ENCODE assay signal across 18 cellular contexts in the genomic region with DNA sequence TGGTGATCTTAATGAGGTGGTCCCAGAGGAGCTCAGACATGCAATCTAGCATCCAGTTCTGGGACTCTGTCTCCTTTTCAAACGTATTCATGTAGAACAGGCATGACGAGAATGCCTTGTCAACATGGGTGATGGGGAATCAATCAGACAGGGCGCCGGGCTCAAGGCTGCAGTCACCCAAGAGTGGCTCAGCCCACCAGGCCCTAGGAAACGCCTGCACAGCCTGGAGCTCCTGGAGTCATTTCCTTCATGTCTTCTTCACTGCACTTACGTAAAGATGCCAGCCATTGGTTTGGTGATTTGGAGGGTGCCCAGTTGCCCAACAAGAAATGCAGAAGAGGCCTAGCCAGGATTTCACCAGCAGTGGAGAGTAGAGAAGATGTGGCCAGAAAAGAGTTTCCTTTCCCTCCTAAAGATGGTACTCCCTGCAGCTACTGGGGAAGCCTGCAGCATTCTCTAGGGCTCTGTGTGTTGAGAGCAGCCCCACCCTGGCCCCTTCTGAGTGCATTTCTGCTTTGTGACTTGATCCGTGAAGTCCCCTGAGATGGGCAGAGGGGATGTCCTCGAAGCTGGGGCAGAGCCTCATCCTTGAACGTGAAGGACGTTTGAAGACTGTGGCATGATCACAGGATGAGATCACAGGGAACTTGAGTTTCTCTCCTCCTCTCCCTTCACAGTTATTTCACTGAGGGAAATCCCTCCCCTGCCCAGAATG. TPM values are rescaled to one million over a fixed set of nuclear protein-coding genes. Genes with fewer than 3 reads are reported as not detected.
DNase-seq lines count a peak whose midpoint lies in the region; ATAC-seq, FAIRE-seq and TF ChIP-seq lines count a peak whose summit lies in the region.
"Had no signal": no experiment of that assay in that cellular context is flagged by ENCODE, and none has a peak within 500 bp of the region (broad histone marks: within the 10 kb centered on the region; RNA-seq: fewer than 3 reads in every experiment).

No MANE protein-coding gene starts in this region.

- H3K27ac ChIP-seq in astrocyte (ENCODE audit: low read depth, low read length) = no peak overlapping the region
- peak overlapping the region; percentile 46 for H3K27ac ChIP-seq in layer of hippocampus (ENCODE audit: low read depth, low read length)
- no peak overlapping the region for H3K27ac ChIP-seq in mesendoderm (ENCODE audit: low read depth, low read length)

- H2BK120ac ChIP-seq in mesendoderm (ENCODE audit: low read depth, low read length) = no peak overlapping the region

- no peaks in the 10 kb centered on the region for H4K20me1 ChIP-seq in astrocyte (ENCODE audit: insufficient read depth, low read length)

- H3K79me2 ChIP-seq in astrocyte (ENCODE audit: insufficient read depth, low read length) = no peaks in the 10 kb centered on the region
- H3K79me2 ChIP-seq in mesendoderm (ENCODE audit: control insufficient read depth, insufficient read depth, low read length) = no peaks in the 10 kb centered on the region

- H3K9me3 Mint-ChIP-seq in activated naive CD8-positive, alpha-beta T cell treated with anti-CD3 and anti-CD28 coated beads, Interleukin-2, amount 50 U/mL, for 24 hours = peaks cover 3% of the 10 kb centered on the region
- H3K9me3 Mint-ChIP-seq in activated naive CD8-positive, alpha-beta T cell treated with anti-CD3 and anti-CD28 coated beads for 36 hours = no peaks in the 10 kb centered on the region
- H3K9me3 Mint-ChIP-seq in astrocyte (ENCODE audit: unreplicated experiment) = peaks cover 10% of the 10 kb centered on the region
- peaks cover 3% of the 10 kb centered on the region for H3K9me3 Mint-ChIP-seq in stimulated activated memory B cell treated with anti-CD40 and anti-IgM and Interleukin-4, amounts not matched to agents 10 μg/mL and 1 μg/mL and 100 μg/mL, for 72 hours
- H3K9me3 Mint-ChIP-seq: H9 had no signal

- H2BK5ac ChIP-seq in mesendoderm (ENCODE audit: low read length) = no peak overlapping the region

- no CpG with 5 or more reads among the region's 10 CpGs for WGBS in mesendoderm (ENCODE audit: extremely low coverage, insufficient coverage, low lambda C conversion rate)

- H3K4me3 ChIP-seq in astrocyte (ENCODE audit: insufficient read depth, low read depth, low read length) (no peak overlapping the region), mesendoderm (ENCODE audit: low read length) (no peak overlapping the region)

- H3K36me3 Mint-ChIP-seq in activated naive CD8-positive, alpha-beta T cell treated with anti-CD3 and anti-CD28 coated beads, Interleukin-2, amount 50 U/mL, for 24 hours (ENCODE audit: low read depth) = no peaks in the 10 kb centered on the region
- no peaks in the 10 kb centered on the region for H3K36me3 Mint-ChIP-seq in activated naive CD8-positive, alpha-beta T cell treated with anti-CD3 and anti-CD28 coated beads for 36 hours
- peaks cover 4% of the 10 kb centered on the region for H3K36me3 Mint-ChIP-seq in astrocyte (ENCODE audit: low read depth, unreplicated experiment)
- no peaks in the 10 kb centered on the region for H3K36me3 Mint-ChIP-seq in stimulated activated memory B cell treated with anti-CD40 and anti-IgM and Interleukin-4, amounts not matched to agents 10 μg/mL and 1 μg/mL and 100 μg/mL, for 72 hours
- H3K36me3 Mint-ChIP-seq: CD14-positive monocyte had no signal

- H3K36me3 ChIP-seq in astrocyte (ENCODE audit: insufficient read depth, low read length) = no peaks in the 10 kb centered on the region
- H3K36me3 ChIP-seq in mesendoderm (ENCODE audit: control insufficient read depth, insufficient read depth, low read length) = no peaks in the 10 kb centered on the region

- no peak for FAIRE-seq in astrocyte (lab: Jason Lieb, UNC)
- FAIRE-seq: GM18507 had no signal

- no peak overlapping the region for H4K8ac ChIP-seq in mesendoderm (ENCODE audit: low read depth, low read length)

- no peaks in the 10 kb centered on the region for H3K79me1 ChIP-seq in mesendoderm (ENCODE audit: low read length)

- no peak overlapping the region for H2AK5ac ChIP-seq in mesendoderm (ENCODE audit: low read length)

- no peak overlapping the region for H3K27ac Mint-ChIP-seq in activated naive CD8-positive, alpha-beta T cell treated with anti-CD3 and anti-CD28 coated beads, Interleukin-2, amount 50 U/mL, for 24 hours
- no peak overlapping the region for H3K27ac Mint-ChIP-seq in activated naive CD8-positive, alpha-beta T cell treated with anti-CD3 and anti-CD28 coated beads for 36 hours
- H3K27ac Mint-ChIP-seq in astrocyte (ENCODE audit: unreplicated experiment) = peak overlapping the region; percentile 53
- H3K27ac Mint-ChIP-seq in stimulated activated memory B cell treated with anti-CD40 and anti-IgM and Interleukin-4, amounts not matched to agents 10 μg/mL and 1 μg/mL and 100 μg/mL, for 72 hours = peak overlapping the region; percentile 82
- H3K27ac Mint-ChIP-seq: CD14-positive monocyte, H9 had no signal

- H3K4me3 Mint-ChIP-seq in activated naive CD8-positive, alpha-beta T cell treated with anti-CD3 and anti-CD28 coated beads, Interleukin-2, amount 50 U/mL, for 24 hours = no peak overlapping the region
- H3K4me3 Mint-ChIP-seq in activated naive CD8-positive, alpha-beta T cell treated with anti-CD3 and anti-CD28 coated beads for 36 hours = no peak overlapping the region
- no peak overlapping the region for H3K4me3 Mint-ChIP-seq in astrocyte (ENCODE audit: unreplicated experiment)
- peak overlapping the region; percentile 43 for H3K4me3 Mint-ChIP-seq in stimulated activated memory B cell treated with anti-CD40 and anti-IgM and Interleukin-4, amounts not matched to agents 10 μg/mL and 1 μg/mL and 100 μg/mL, for 72 hours
- H3K4me3 Mint-ChIP-seq: CD14-positive monocyte, H9 had no signal

- no peak overlapping the region for H4K5ac ChIP-seq in mesendoderm (ENCODE audit: low read length)

- peak; percentile 61 for ATAC-seq in activated naive CD8-positive, alpha-beta T cell treated with anti-CD3 and anti-CD28 coated beads, Interleukin-2, amount 50 U/mL, for 24 hours
- peak; percentile 97 for ATAC-seq in stimulated activated memory B cell treated with anti-CD40 and anti-IgM and Interleukin-4, amounts not matched to agents 10 μg/mL and 1 μg/mL and 100 μg/mL, for 72 hours
- no peak for ATAC-seq in GM21576 (IDR thresholded peaks at IDR 0.05; ENCODE audit: unreplicated experiment)

- H3K56ac ChIP-seq in mesendoderm (ENCODE audit: low read length) = no peak overlapping the region

- H3K4ac ChIP-seq in mesendoderm (ENCODE audit: low read depth, low read length) = no peak overlapping the region

- H3K27me3 Mint-ChIP-seq in activated naive CD8-positive, alpha-beta T cell treated with anti-CD3 and anti-CD28 coated beads, Interleukin-2, amount 50 U/mL, for 24 hours = peaks cover 4% of the 10 kb centered on the region
- H3K27me3 Mint-ChIP-seq in activated naive CD8-positive, alpha-beta T cell treated with anti-CD3 and anti-CD28 coated beads for 36 hours = no peaks in the 10 kb centered on the region
- peaks cover 21% of the 10 kb centered on the region for H3K27me3 Mint-ChIP-seq in astrocyte (ENCODE audit: low read depth, unreplicated experiment)
- peaks cover 2% of the 10 kb centered on the region for H3K27me3 Mint-ChIP-seq in stimulated activated memory B cell treated with anti-CD40 and anti-IgM and Interleukin-4, amounts not matched to agents 10 μg/mL and 1 μg/mL and 100 μg/mL, for 72 hours

- no peak overlapping the region for H3K9ac ChIP-seq in astrocyte (ENCODE audit: low read length)
- H3K9ac ChIP-seq in mesendoderm (ENCODE audit: low read length) = no peak overlapping the region

- peaks cover 3% of the 10 kb centered on the region for H3K4me1 Mint-ChIP-seq in activated naive CD8-positive, alpha-beta T cell treated with anti-CD3 and anti-CD28 coated beads, Interleukin-2, amount 50 U/mL, for 24 hours
- no peaks in the 10 kb centered on the region for H3K4me1 Mint-ChIP-seq in activated naive CD8-positive, alpha-beta T cell treated with anti-CD3 and anti-CD28 coated beads for 36 hours
- peaks cover 19% of the 10 kb centered on the region for H3K4me1 Mint-ChIP-seq in astrocyte (ENCODE audit: low read depth, unreplicated experiment)
- peaks cover 25% of the 10 kb centered on the region for H3K4me1 Mint-ChIP-seq in stimulated activated memory B cell treated with anti-CD40 and anti-IgM and Interleukin-4, amounts not matched to agents 10 μg/mL and 1 μg/mL and 100 μg/mL, for 72 hours
- H3K4me1 Mint-ChIP-seq: CD14-positive monocyte, H9 had no signal

- no peaks in the 10 kb centered on the region for H3K4me1 ChIP-seq in astrocyte (ENCODE audit: insufficient read depth, low read length)
- peaks cover 2% of the 10 kb centered on the region for H3K4me1 ChIP-seq in mesendoderm (ENCODE audit: control insufficient read depth, low read depth, low read length)

- H2BK15ac ChIP-seq in mesendoderm (replicated peaks; ENCODE audit: low read depth) = no peak overlapping the region

- no peaks in the 10 kb centered on the region for H3K9me3 ChIP-seq in astrocyte (ENCODE audit: insufficient read depth, low read depth, low read length)

- no peak overlapping the region for H2AFZ ChIP-seq in astrocyte (ENCODE audit: low read depth, low read length)

- no peak for TF ChIP-seq CTCF in astrocyte (IDR thresholded peaks at IDR 0.05; ENCODE audit: insufficient read depth, low read depth, low read length)

- no peak overlapping the region for H3K4me2 ChIP-seq in astrocyte (ENCODE audit: low read length)
- H3K4me2 ChIP-seq in mesendoderm (ENCODE audit: low read length) = no peak overlapping the region

- H3K23ac ChIP-seq in mesendoderm (ENCODE audit: low read length) = no peak overlapping the region

- no peak overlapping the region for H3K18ac ChIP-seq in mesendoderm (ENCODE audit: low read length)

- DNase-seq in activated naive CD8-positive, alpha-beta T cell treated with anti-CD3 and anti-CD28 coated beads, Interleukin-2, amount 50 U/mL, for 24 hours = no peak
- DNase-seq in activated naive CD8-positive, alpha-beta T cell treated with anti-CD3 and anti-CD28 coated beads for 36 hours = no peak
- DNase-seq in astrocyte (ENCODE audit: low read depth) = no peak
- DNase-seq in mesendoderm = no peak
- no peak for DNase-seq in stimulated activated CD4-positive, alpha-beta T cell treated with anti-CD3 and anti-CD28 coated beads, Interleukin-2, amount 100 ng/mL, for 48 hours
- DNase-seq: 8988T; COR-L47; H9; NCI-H1048; NCI-H226; NCI-H526 treated with DMSO at 0.1 percent for 48 hours; NK-92 treated with Interleukin-12 subunit alpha and Interleukin-12 subunit beta, amount 100 ng/mL, for 24 hours had no signal

- H3K27me3 ChIP-seq in astrocyte (ENCODE audit: insufficient read depth, low read length) (peaks cover 8% of the 10 kb centered on the region), layer of hippocampus (ENCODE audit: control insufficient read depth, insufficient read depth, low read length) (no peaks in the 10 kb centered on the region), mesendoderm (ENCODE audit: insufficient read depth, low read length, poor library complexity) (no peaks in the 10 kb centered on the region)

RNA-seq across cellular contexts. Expression of gene STH, which starts 24.0 kb away (rescaled TPM):
- not detected for total RNA-seq in activated naive CD8-positive, alpha-beta T cell treated with anti-CD3 and anti-CD28 coated beads for 36 hours
- total RNA-seq in astrocyte = not detected in 2 replicates
- not detected for polyA plus RNA-seq in mesendoderm (2013, experiment 1 of 2)
- polyA plus RNA-seq in mesendoderm (2013, experiment 2 of 2) = not detected
- total RNA-seq: H9, HT-29 had no signal
- polyA plus RNA-seq: CD14-positive monocyte had no signal

Comparison
In these comparisons a context has a peak if more than half of its experiments do, and no peak if none do; other contexts are left out.
1. H3K27ac Mint-ChIP-seq: peak in astrocyte (single experiment) and stimulated activated memory B cell treated with anti-CD40 and anti-IgM and Interleukin-4, amounts not matched to agents 10 μg/mL and 1 μg/mL and 100 μg/mL, for 72 hours (single experiment); none in activated naive CD8-positive, alpha-beta T cell treated with anti-CD3 and anti-CD28 coated beads, Interleukin-2, amount 50 U/mL, for 24 hours (single experiment) and activated naive CD8-positive, alpha-beta T cell treated with anti-CD3 and anti-CD28 coated beads for 36 hours (single experiment).